In genomic region chr7:147879116-147879750, GRCh38 we compare ENCODE assay signal across 19 cellular contexts.
DNase-seq lines count a peak whose midpoint lies in the region; ATAC-seq, FAIRE-seq and TF ChIP-seq lines count a peak whose summit lies in the region.
"Had no signal": no experiment of that assay in that cellular context is flagged by ENCODE, and none has a peak within 500 bp of the region (broad histone marks: within the 10 kb centered on the region; RNA-seq: fewer than 3 reads in every experiment).

No MANE protein-coding gene starts in this region.

- no peak for TF ChIP-seq CTCF in pancreas (IDR thresholded peaks at IDR 0.05)

- no peak for FAIRE-seq in pancreas (lab: Jason Lieb, UNC)
- FAIRE-seq: A204.1 had no signal

- H3K4me1 ChIP-seq in CD4-positive, alpha-beta memory T cell (ENCODE audit: insufficient read depth, low read length) = no peaks in the 10 kb centered on the region
- no peaks in the 10 kb centered on the region for H3K4me1 ChIP-seq in pancreas
- H3K4me1 ChIP-seq: Caco-2, Peyer's patch had no signal

- intact Hi-C loops in left colon (cut with DNase I, micrococcal nuclease) (no loop called here), pancreas (cut with DNase I) (no loop called here)
- intact Hi-C loops in CD4-positive, alpha-beta memory T cell (cut with micrococcal nuclease) = no loop called here

- POLR2A ChIA-PET in CD4-positive, alpha-beta memory T cell (lab: Charles Lee; ENCODE audit: partially characterized antibody) = no interaction called here

- H3K27me3 ChIP-seq in CD4-positive, alpha-beta memory T cell (ENCODE audit: insufficient read depth, low read length) = no peaks in the 10 kb centered on the region
- no peaks in the 10 kb centered on the region for H3K27me3 ChIP-seq in pancreas
- H3K27me3 ChIP-seq: Peyer's patch had no signal

- H3K4me1 Mint-ChIP-seq in CD4-positive, alpha-beta memory T cell = no peaks in the 10 kb centered on the region

- WGBS in pancreas, 2 donors = 20 to 26% methylated on average over 6 of the region's 6 CpGs

- no peaks in the 10 kb centered on the region for H3K9me3 ChIP-seq in CD4-positive, alpha-beta memory T cell (ENCODE audit: control insufficient read depth in 1 of 2, low read length in 2 of 2)
- H3K9me3 ChIP-seq in pancreas = no peaks in the 10 kb centered on the region
- H3K9me3 ChIP-seq: Caco-2 had no signal

- H3K27ac ChIP-seq in CD4-positive, alpha-beta memory T cell (ENCODE audit: low read depth, low read length) = no peak overlapping the region
- no peak overlapping the region for H3K27ac ChIP-seq in pancreas
- H3K27ac ChIP-seq: C4-2B, Peyer's patch had no signal

- H3K9me3 Mint-ChIP-seq in CD4-positive, alpha-beta memory T cell = peaks cover 0 to 10% (median under 1%) of the 10 kb centered on the region in 8 donors

- no peak overlapping the region for H3K4me3 ChIP-seq in CD4-positive, alpha-beta memory T cell (ENCODE audit: low read length in 2 of 2)
- no peak overlapping the region for H3K4me3 ChIP-seq in pancreas
- H3K4me3 ChIP-seq: Peyer's patch had no signal

- H3K27me3 Mint-ChIP-seq in CD4-positive, alpha-beta memory T cell = no peaks in the 10 kb centered on the region

- no peaks in the 10 kb centered on the region for H3K36me3 Mint-ChIP-seq in CD4-positive, alpha-beta memory T cell

- no peak overlapping the region for H3K27ac Mint-ChIP-seq in CD4-positive, alpha-beta memory T cell

- peak; percentile 44 for DNase-seq in NCI-H748 (lab: John Stamatoyannopoulos, UW; ENCODE audit: unreplicated experiment)
- no peak for DNase-seq in NCI-H748 treated with DMSO at 0.1 percent for 48 hours (lab: John Stamatoyannopoulos, UW)
- DNase-seq in cerebellar cortex (ENCODE audit: low spot score) = peak; percentile 52
- peak in 1 of 2 donors; percentile 9 for DNase-seq in left colon
- peak; percentile 73 for DNase-seq in superior temporal gyrus (ENCODE audit: extremely low spot score)
- DNase-seq in CD4-positive, alpha-beta memory T cell = no peak
- no peak for DNase-seq in iPS-NIHi11 (ENCODE audit: low spot score)
- DNase-seq in pancreas = no peak
- DNase-seq: Caco-2, DND-41, GOT3, NCI-H146, NCI-H2107, NCI-H345, NCI-H774, Peyer's patch had no signal

- H3K36me3 ChIP-seq in CD4-positive, alpha-beta memory T cell (ENCODE audit: insufficient read depth, low read length) = no peaks in the 10 kb centered on the region
- H3K36me3 ChIP-seq in pancreas = no peaks in the 10 kb centered on the region
- H3K36me3 ChIP-seq: Peyer's patch had no signal

- ATAC-seq in left colon = peak; percentile 90
- no peak for ATAC-seq in pancreas
- ATAC-seq: SK-N-SH treated with all-trans-retinoic acid at 6 μM for 48 hours had no signal

- no peak overlapping the region for H3K4me3 Mint-ChIP-seq in CD4-positive, alpha-beta memory T cell

- CTCF ChIA-PET in CD4-positive, alpha-beta memory T cell (lab: Charles Lee; ENCODE audit: partially characterized antibody) = no interaction called here

Comparison
In these comparisons a context has a peak if more than half of its experiments do, and no peak if none do; other contexts are left out.
1. DNase-seq: peak in NCI-H748 (single experiment), cerebellar cortex (single experiment) and superior temporal gyrus (single experiment); none in NCI-H748 treated with DMSO at 0.1 percent for 48 hours (single experiment), CD4-positive, alpha-beta memory T cell (0 of 5), iPS-NIHi11 (single experiment) and pancreas (0 of 6).